In the genomic region with DNA sequence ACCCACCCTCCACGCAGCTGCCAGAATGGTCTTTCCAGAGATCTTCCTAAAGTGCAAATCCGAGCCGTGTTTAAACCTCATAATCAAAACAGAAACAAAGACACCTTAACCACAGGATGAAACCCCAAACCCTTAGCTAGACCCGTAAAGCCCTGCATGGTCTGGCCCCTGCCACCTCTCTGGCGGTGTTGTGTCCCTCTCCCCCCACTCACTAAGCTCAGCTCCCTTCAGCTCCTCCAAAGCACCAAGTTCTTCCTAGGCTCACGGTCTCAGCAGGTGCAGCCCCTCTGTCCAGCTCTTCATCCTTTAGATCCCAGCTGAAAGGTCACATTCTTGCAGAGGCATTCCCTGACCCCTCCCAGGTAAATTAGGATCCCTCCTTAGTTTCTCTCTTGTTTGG, we compare ENCODE assay signal across 17 cellular contexts. TPM values are rescaled to one million over a fixed set of nuclear protein-coding genes. Genes with fewer than 3 reads are reported as not detected.
A peak's percentile ranks its signal among the peaks of the same experiment; 100 is the strongest.
DNase-seq lines count a peak whose midpoint lies in the region; ATAC-seq and TF ChIP-seq lines count a peak whose summit lies in the region.
"Had no signal": no experiment of that assay in that cellular context is flagged by ENCODE, and none has a peak within 500 bp of the region (broad histone marks: within the 10 kb centered on the region; RNA-seq: fewer than 3 reads in every experiment).

No MANE protein-coding gene starts in this region.

- TF ChIP-seq CTCF in type B pancreatic cell (conservative IDR thresholded peaks at IDR 0.05): no peak

- DNase-seq in activated naive CD4-positive, alpha-beta T cell treated with anti-CD3 and anti-CD28 coated beads, Interleukin-2, amount 50 U/mL, for 16 hours: no peak
- no peak for DNase-seq in activated naive CD8-positive, alpha-beta T cell treated with anti-CD3 and anti-CD28 coated beads, Interleukin-2, amount 50 U/mL, for 24 hours
- DNase-seq in naive B cell: no peak
- DNase-seq in type B pancreatic cell (ENCODE audit: extremely low spot score, unreplicated experiment): no peak
- DNase-seq in A172 (ENCODE audit: low spot score): no peak
- DNase-seq: activated CD8-positive, alpha-beta memory T cell treated with anti-CD3 and anti-CD28 coated beads, Interleukin-2, amount 50 U/mL, for 4 hours; activated naive CD4-positive, alpha-beta T cell treated with Interleukin-2 at 50 U/mL for 16 hours; body of pancreas; COR-L47; KBM-7; NCI-H187 treated with DMSO at 0.1 percent for 48 hours; NCI-H446 treated with DMSO at 0.1 percent for 48 hours; stimulated activated CD4-positive, alpha-beta T cell treated with anti-CD3 and anti-CD28 coated beads, Interleukin-2, amount 100 ng/mL, for 48 hours had no signal

- H3K27ac Mint-ChIP-seq in activated naive CD4-positive, alpha-beta T cell treated with anti-CD3 and anti-CD28 coated beads, Interleukin-2, amount 50 U/mL, for 24 hours: no peak overlapping the region
- H3K27ac Mint-ChIP-seq in activated naive CD8-positive, alpha-beta T cell treated with anti-CD3 and anti-CD28 coated beads, Interleukin-2, amount 50 U/mL, for 24 hours: no peak overlapping the region
- H3K27ac Mint-ChIP-seq in naive B cell: peak overlapping the region in 2 of 6 donors; percentile 49 to 76
- no peak overlapping the region for H3K27ac Mint-ChIP-seq in type B pancreatic cell

- H3K4me1 Mint-ChIP-seq in activated naive CD4-positive, alpha-beta T cell treated with anti-CD3 and anti-CD28 coated beads, Interleukin-2, amount 50 U/mL, for 24 hours: peaks cover 10% of the 10 kb centered on the region
- H3K4me1 Mint-ChIP-seq in activated naive CD8-positive, alpha-beta T cell treated with anti-CD3 and anti-CD28 coated beads, Interleukin-2, amount 50 U/mL, for 24 hours: peaks cover 26% of the 10 kb centered on the region
- H3K4me1 Mint-ChIP-seq in naive B cell (peaks cover 10 to 35% (median 24%) of the 10 kb centered on the region in 3 donors), type B pancreatic cell (ENCODE audit: unreplicated experiment) (peaks cover under 1% of the 10 kb centered on the region)

- H3K4me3 Mint-ChIP-seq in activated naive CD4-positive, alpha-beta T cell treated with anti-CD3 and anti-CD28 coated beads, Interleukin-2, amount 50 U/mL, for 24 hours: peak overlapping the region; percentile 27
- H3K4me3 Mint-ChIP-seq in activated naive CD8-positive, alpha-beta T cell treated with anti-CD3 and anti-CD28 coated beads, Interleukin-2, amount 50 U/mL, for 24 hours: peak overlapping the region; percentile 6
- H3K4me3 Mint-ChIP-seq in naive B cell (peak overlapping the region in 7 of 8 donors; percentile 0 to 96 (median 83)), type B pancreatic cell (peak overlapping the region; percentile 79)

- no peaks in the 10 kb centered on the region for H3K9me3 Mint-ChIP-seq in activated naive CD4-positive, alpha-beta T cell treated with anti-CD3 and anti-CD28 coated beads, Interleukin-2, amount 50 U/mL, for 24 hours
- H3K9me3 Mint-ChIP-seq in activated naive CD8-positive, alpha-beta T cell treated with anti-CD3 and anti-CD28 coated beads, Interleukin-2, amount 50 U/mL, for 24 hours: no peaks in the 10 kb centered on the region
- H3K9me3 Mint-ChIP-seq in naive B cell (no peaks in the 10 kb centered on the region), type B pancreatic cell (no peaks in the 10 kb centered on the region)

- ATAC-seq in activated naive CD8-positive, alpha-beta T cell treated with anti-CD3 and anti-CD28 coated beads, Interleukin-2, amount 50 U/mL, for 24 hours: no peak
- ATAC-seq in naive B cell (ENCODE audit: low read depth in 2 of 2) (no peak), HG02870 (IDR thresholded peaks at IDR 0.05; ENCODE audit: unreplicated experiment) (no peak), HG03108 (IDR thresholded peaks at IDR 0.05; ENCODE audit: unreplicated experiment) (no peak)
- ATAC-seq: body of pancreas had no signal

- H3K27me3 Mint-ChIP-seq in activated naive CD4-positive, alpha-beta T cell treated with anti-CD3 and anti-CD28 coated beads, Interleukin-2, amount 50 U/mL, for 24 hours: peaks cover 12% of the 10 kb centered on the region
- H3K27me3 Mint-ChIP-seq in activated naive CD8-positive, alpha-beta T cell treated with anti-CD3 and anti-CD28 coated beads, Interleukin-2, amount 50 U/mL, for 24 hours: peaks cover 52% of the 10 kb centered on the region
- H3K27me3 Mint-ChIP-seq in naive B cell (peaks cover 34 to 73% (median 70%) of the 10 kb centered on the region in 3 donors), type B pancreatic cell (peaks cover 66% of the 10 kb centered on the region)

- no peaks in the 10 kb centered on the region for H3K36me3 Mint-ChIP-seq in activated naive CD4-positive, alpha-beta T cell treated with anti-CD3 and anti-CD28 coated beads, Interleukin-2, amount 50 U/mL, for 24 hours
- H3K36me3 Mint-ChIP-seq in activated naive CD8-positive, alpha-beta T cell treated with anti-CD3 and anti-CD28 coated beads, Interleukin-2, amount 50 U/mL, for 24 hours (ENCODE audit: low read depth): no peaks in the 10 kb centered on the region
- H3K36me3 Mint-ChIP-seq in naive B cell (no peaks in the 10 kb centered on the region), type B pancreatic cell (no peaks in the 10 kb centered on the region)

RNA-seq across cellular contexts. Expression of gene NXPH3, which starts 4.4 kb away (rescaled TPM):
- not detected for polyA plus RNA-seq in naive B cell (ENCODE audit: low read depth in 6 of 6)
- total RNA-seq in type B pancreatic cell (ENCODE audit: low replicate concordance): 0.45 and 0.46 TPM in 2 replicates
- 0.12 and 0.24 TPM in 2 replicates for total RNA-seq in A172 (2014; rRNA removed; shearing (Covaris generic))
- total RNA-seq: Daoy had no signal

Comparison
In these comparisons a context has a peak if more than half of its experiments do, and no peak if none do; other contexts are left out.
1. H3K4me3 Mint-ChIP-seq: peak in every context shown above with its lines; median percentile 83 in naive B cell; 79 in type B pancreatic cell; 27 in activated naive CD4-positive, alpha-beta T cell treated with anti-CD3 and anti-CD28 coated beads, Interleukin-2, amount 50 U/mL, for 24 hours; 6 in activated naive CD8-positive, alpha-beta T cell treated with anti-CD3 and anti-CD28 coated beads, Interleukin-2, amount 50 U/mL, for 24 hours.